26 cellular contexts compared by ENCODE assay signal in the genomic region with DNA sequence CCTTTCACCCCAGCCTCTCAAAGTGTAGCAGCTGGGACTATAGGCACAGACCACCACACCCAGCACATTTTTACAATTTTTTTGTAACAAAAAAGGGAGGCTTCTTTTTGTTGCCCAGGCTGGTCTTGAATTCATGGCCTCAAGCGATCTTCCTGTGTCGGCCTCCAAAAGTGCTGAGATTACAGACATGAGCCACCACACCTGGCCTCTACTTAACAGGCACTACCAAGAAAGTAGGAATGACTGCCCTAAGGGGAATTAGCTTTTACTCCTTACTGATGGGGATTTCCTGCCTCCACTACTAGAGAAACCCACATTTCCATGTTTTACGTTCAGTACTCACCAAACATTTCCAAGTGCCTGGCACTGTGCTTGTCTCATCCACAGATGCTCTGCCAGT.
DNase-seq lines count a peak whose midpoint lies in the region; ATAC-seq and TF ChIP-seq lines count a peak whose summit lies in the region.
"Had no signal": no experiment of that assay in that cellular context is flagged by ENCODE, and none has a peak within 500 bp of the region (broad histone marks: within the 10 kb centered on the region; RNA-seq: fewer than 3 reads in every experiment).

No MANE protein-coding gene starts in this region.

- H3K27me3 ChIP-seq in SU-DHL-6 (ENCODE audit: low read length) (no peaks in the 10 kb centered on the region), foreskin keratinocyte (no peaks in the 10 kb centered on the region)
- H3K27me3 ChIP-seq: neutrophil, upper lobe of right lung had no signal

- ATAC-seq in activated naive CD8-positive, alpha-beta T cell treated with anti-CD3 and anti-CD28 coated beads, Interleukin-2, amount 50 U/mL, for 24 hours: no peak
- ATAC-seq in foreskin keratinocyte (peak; percentile 78), GM18502 (IDR thresholded peaks at IDR 0.05; ENCODE audit: poor library complexity, unreplicated experiment) (no peak)
- ATAC-seq: activated CD8-positive, alpha-beta T cell treated with anti-CD3 and anti-CD28 coated beads, Interleukin-2, amount 10 ng/mL, durations not matched to agents 7 days and 5 days; upper lobe of right lung had no signal

- no peak for DNase-seq in activated naive CD8-positive, alpha-beta T cell treated with anti-CD3 and anti-CD28 coated beads, Interleukin-2, amount 50 U/mL, for 24 hours
- peak; percentile 56 to 81 for DNase-seq in foreskin keratinocyte
- no peak for DNase-seq in RWPE1 (ENCODE audit: low spot score)
- DNase-seq in iPS-NIHi7 (ENCODE audit: extremely low spot score): no peak
- no peak for DNase-seq in NCI-H526 treated with DMSO at 0.1 percent for 48 hours (lab: John Stamatoyannopoulos, UW)
- DNase-seq: activated CD8-positive, alpha-beta T cell treated with anti-CD3 and anti-CD28 coated beads, Interleukin-2, amount 10 ng/mL, durations not matched to agents 7 days and 5 days; activated effector memory CD4-positive, alpha-beta T cell treated with anti-CD3 and anti-CD28 coated beads, Interleukin-2, amount 50 U/mL, for 16 hours; CD4-positive, alpha-beta T cell; DND-41; head of caudate nucleus; NCI-H1092 treated with DMSO at 0.1 percent for 48 hours; NCI-H187; OCI-M1; Right ventricle myocardium superior; stimulated activated CD4-positive, alpha-beta T cell treated with anti-CD3 and anti-CD28 coated beads, Interleukin-12 subunit alpha, Interleukin-12 subunit beta, amount 100 ng/mL, for 4 hours; stimulated activated CD4-positive, alpha-beta T cell treated with anti-CD3 and anti-CD28 coated beads, Interleukin-4, amount 100 ng/mL, for 1 hour; substantia nigra; upper lobe of right lung had no signal

- H3K9me3 ChIP-seq in SU-DHL-6 (ENCODE audit: insufficient read depth, low read length): no peaks in the 10 kb centered on the region
- H3K9me3 ChIP-seq: neutrophil, upper lobe of right lung had no signal

- H4K20me1 ChIP-seq in SU-DHL-6 (ENCODE audit: low read depth, low read length): no peaks in the 10 kb centered on the region

- POLR2A ChIA-PET in RWPE1 (lab: Yijun Ruan, JAX; ENCODE audit: low non-redundant PET): no interaction called here

- peaks cover 30% of the 10 kb centered on the region for H3K4me1 Mint-ChIP-seq in activated naive CD8-positive, alpha-beta T cell (ENCODE audit: low read depth)
- H3K4me1 Mint-ChIP-seq in activated naive CD8-positive, alpha-beta T cell treated with anti-CD3 and anti-CD28 coated beads, Interleukin-2, amount 50 U/mL, for 24 hours: peaks cover 23% of the 10 kb centered on the region

- no peaks in the 10 kb centered on the region for H3K36me3 ChIP-seq in SU-DHL-6 (ENCODE audit: low read length)
- H3K36me3 ChIP-seq: neutrophil, upper lobe of right lung had no signal

- H3K9ac ChIP-seq in SU-DHL-6 (ENCODE audit: low read length): peak overlapping the region; percentile 50

- H3K4me1 ChIP-seq in foreskin keratinocyte: peaks cover 15% of the 10 kb centered on the region

- no peaks in the 10 kb centered on the region for H3K27me3 Mint-ChIP-seq in activated naive CD8-positive, alpha-beta T cell
- no peaks in the 10 kb centered on the region for H3K27me3 Mint-ChIP-seq in activated naive CD8-positive, alpha-beta T cell treated with anti-CD3 and anti-CD28 coated beads, Interleukin-2, amount 50 U/mL, for 24 hours
- H3K27me3 Mint-ChIP-seq: CD4-positive, alpha-beta T cell; central memory CD8-positive, alpha-beta T cell; progenitor cell of endocrine pancreas had no signal

- no peak overlapping the region for H2AFZ ChIP-seq in SU-DHL-6 (ENCODE audit: low read depth, low read length, severe bottlenecking)

- H3K27ac ChIP-seq in SU-DHL-6 (ENCODE audit: low read depth, low read length) (peak overlapping the region; percentile 96), foreskin keratinocyte (peak overlapping the region; percentile 20), RWPE1 (no peak overlapping the region)
- H3K27ac ChIP-seq: neutrophil, upper lobe of right lung had no signal

- CTCF ChIA-PET in RWPE1 (lab: Yijun Ruan, JAX): no interaction called here

- H3K36me3 Mint-ChIP-seq in activated naive CD8-positive, alpha-beta T cell: peaks cover 3% of the 10 kb centered on the region
- no peaks in the 10 kb centered on the region for H3K36me3 Mint-ChIP-seq in activated naive CD8-positive, alpha-beta T cell treated with anti-CD3 and anti-CD28 coated beads, Interleukin-2, amount 50 U/mL, for 24 hours (ENCODE audit: low read depth)
- H3K36me3 Mint-ChIP-seq: IgD-negative memory B cell, mesothelial cell of epicardium had no signal

- no peak overlapping the region for H3K4me3 Mint-ChIP-seq in activated naive CD8-positive, alpha-beta T cell
- H3K4me3 Mint-ChIP-seq in activated naive CD8-positive, alpha-beta T cell treated with anti-CD3 and anti-CD28 coated beads, Interleukin-2, amount 50 U/mL, for 24 hours: no peak overlapping the region
- H3K4me3 Mint-ChIP-seq: activated CD8-positive, alpha-beta T cell treated with anti-CD3 and anti-CD28 coated beads, Interleukin-2, amount 10 ng/mL, durations not matched to agents 7 days and 5 days; CD4-positive, alpha-beta T cell; central memory CD8-positive, alpha-beta T cell; mesothelial cell of epicardium had no signal

- H3K4me3 ChIP-seq in SU-DHL-6 (ENCODE audit: insufficient read depth, low read length, poor library complexity, severe bottlenecking): peak overlapping the region; percentile 40
- H3K4me3 ChIP-seq: upper lobe of right lung had no signal

- H3K4me2 ChIP-seq in SU-DHL-6 (ENCODE audit: low read depth, low read length, poor library complexity, severe bottlenecking): peak overlapping the region; percentile 82

- H3K27ac Mint-ChIP-seq in activated naive CD8-positive, alpha-beta T cell: peak overlapping the region; percentile 66
- H3K27ac Mint-ChIP-seq in activated naive CD8-positive, alpha-beta T cell treated with anti-CD3 and anti-CD28 coated beads, Interleukin-2, amount 50 U/mL, for 24 hours: no peak overlapping the region
- H3K27ac Mint-ChIP-seq: activated CD8-positive, alpha-beta T cell treated with anti-CD3 and anti-CD28 coated beads, Interleukin-2, amount 10 ng/mL, durations not matched to agents 7 days and 5 days; CD4-positive, alpha-beta T cell; mesothelial cell of epicardium; progenitor cell of endocrine pancreas had no signal

- H3K9me2 ChIP-seq in SU-DHL-6 (replicated peaks; ENCODE audit: insufficient read depth, low read length): no peaks in the 10 kb centered on the region

- H3K79me2 ChIP-seq in SU-DHL-6 (ENCODE audit: insufficient read depth, low read length): peaks cover 62% of the 10 kb centered on the region

- H3K9me3 Mint-ChIP-seq in activated naive CD8-positive, alpha-beta T cell (ENCODE audit: low read depth): no peaks in the 10 kb centered on the region
- no peaks in the 10 kb centered on the region for H3K9me3 Mint-ChIP-seq in activated naive CD8-positive, alpha-beta T cell treated with anti-CD3 and anti-CD28 coated beads, Interleukin-2, amount 50 U/mL, for 24 hours
- H3K9me3 Mint-ChIP-seq: CD4-positive, alpha-beta T cell; central memory CD8-positive, alpha-beta T cell; IgD-negative memory B cell; mesothelial cell of epicardium had no signal

- peaks cover 60% of the 10 kb centered on the region for H3F3A ChIP-seq in SU-DHL-6 (ENCODE audit: insufficient read depth)

- TF ChIP-seq CTCF in SU-DHL-6 (IDR thresholded peaks at IDR 0.05; ENCODE audit: insufficient read depth, low read length, poor library complexity, severe bottlenecking) (no peak), foreskin keratinocyte (conservative IDR thresholded peaks at IDR 0.05) (no peak), RWPE1 (conservative IDR thresholded peaks at IDR 0.05; ENCODE audit: low read depth) (no peak)

Comparison
In these comparisons a context has a peak if more than half of its experiments do, and no peak if none do; other contexts are left out.
1. DNase-seq: peak in foreskin keratinocyte (2 of 2); none in activated naive CD8-positive, alpha-beta T cell treated with anti-CD3 and anti-CD28 coated beads, Interleukin-2, amount 50 U/mL, for 24 hours (single experiment), RWPE1 (single experiment), iPS-NIHi7 (single experiment) and NCI-H526 treated with DMSO at 0.1 percent for 48 hours (single experiment).